8 cellular contexts compared by ENCODE assay signal in genomic region chr10:97426776-97427570, GRCh38. TPM values are rescaled to one million over a fixed set of nuclear protein-coding genes. Genes with fewer than 3 reads are reported as not detected.
DNase-seq lines count a peak whose midpoint lies in the region; TF ChIP-seq lines count a peak whose summit lies in the region.

No MANE protein-coding gene starts in this region.

- H3K27ac Mint-ChIP-seq in endothelial cell (ENCODE audit: unreplicated experiment): peak overlapping the region; percentile 98

- H3K9me3 ChIP-seq in SJSA1 (replicated peaks) (no peaks in the 10 kb centered on the region), neural cell (ENCODE audit: low read length) (no peaks in the 10 kb centered on the region)

- H3F3A ChIP-seq in neural cell (ENCODE audit: insufficient read depth, low read length, poor library complexity, severe bottlenecking): no peaks in the 10 kb centered on the region

- TF ChIP-seq CTCF in endothelial cell (IDR thresholded peaks at IDR 0.05; ENCODE audit: unreplicated experiment): no peak
- TF ChIP-seq CTCF in neural cell (IDR thresholded peaks at IDR 0.05; ENCODE audit: poor library complexity, severe bottlenecking): no peak

- H3K4me1 Mint-ChIP-seq in endothelial cell (ENCODE audit: unreplicated experiment): peaks cover 18% of the 10 kb centered on the region

- H3K9me3 Mint-ChIP-seq in endothelial cell (ENCODE audit: unreplicated experiment): no peaks in the 10 kb centered on the region

- H3K4me1 ChIP-seq in SJSA1 (replicated peaks): peaks cover 17% of the 10 kb centered on the region

- H3K9ac ChIP-seq in neural cell (ENCODE audit: low read length): peak overlapping the region; percentile 71

- no peaks in the 10 kb centered on the region for H3K9me2 ChIP-seq in neural cell (ENCODE audit: insufficient read depth, low read length)

- TF ChIP-seq RAD21 in neural cell (conservative IDR thresholded peaks at IDR 0.05): no peak

- H3K27ac ChIP-seq in SJSA1 (peak overlapping the region; percentile 75), neural cell (ENCODE audit: low read length) (peak overlapping the region; percentile 70)

- peak overlapping the region; percentile 96 for H3K4me3 Mint-ChIP-seq in endothelial cell (ENCODE audit: unreplicated experiment)

- H3K27me3 ChIP-seq in SJSA1 (replicated peaks): no peaks in the 10 kb centered on the region; the same call in 1 of the 2 replicates
- no peaks in the 10 kb centered on the region for H3K27me3 ChIP-seq in neural cell (ENCODE audit: insufficient read depth, low read depth, low read length)

- peak overlapping the region; percentile 19 for H2AFZ ChIP-seq in neural cell (ENCODE audit: low read depth, low read length)

- peaks cover 27% of the 10 kb centered on the region for H3K79me2 ChIP-seq in neural cell (replicated peaks; ENCODE audit: insufficient read depth, low read length)

- H4K20me1 ChIP-seq in neural cell (ENCODE audit: insufficient read depth): no peaks in the 10 kb centered on the region

- peaks cover 16% of the 10 kb centered on the region for H3K36me3 Mint-ChIP-seq in endothelial cell (ENCODE audit: low read depth, unreplicated experiment)

- H3K4me3 ChIP-seq in GM08714 (ENCODE audit: low read length): peak overlapping the region; percentile 97
- H3K4me3 ChIP-seq in SJSA1: peak overlapping the region; percentile 97
- H3K4me3 ChIP-seq in neural cell (ENCODE audit: low read length): peak overlapping the region; percentile 92

- peaks cover 59% of the 10 kb centered on the region for H3K36me3 ChIP-seq in SJSA1
- no peaks in the 10 kb centered on the region for H3K36me3 ChIP-seq in neural cell (ENCODE audit: insufficient read depth, low read length)

- peaks cover 3% of the 10 kb centered on the region for H3K27me3 Mint-ChIP-seq in endothelial cell (ENCODE audit: unreplicated experiment)

- H3K4me2 ChIP-seq in neural cell (ENCODE audit: low read length): peak overlapping the region; percentile 95

- DNase-seq in SJSA1 (ENCODE audit: low read depth in 1 of 2, low spot score in 2 of 2) (no peak), endothelial cell (ENCODE audit: low spot score) (peak; percentile 24), AG20443 (ENCODE audit: low spot score) (no peak), SHP77 (lab: John Stamatoyannopoulos, UW) (no peak), NCI-H510A treated with DMSO at 0.1 percent for 48 hours (lab: John Stamatoyannopoulos, UW) (no peak), SIG-M5 treated with dmso at 0.1 percent for 504 hours (lab: John Stamatoyannopoulos, UW; ENCODE audit: unreplicated experiment) (no peak)

- TF ChIP-seq EP300 in neural cell (conservative IDR thresholded peaks at IDR 0.05; ENCODE audit: poor library complexity, severe bottlenecking): no peak

TF ChIP-seq in neural cell, 6 proteins besides CTCF, POLR2A, EP300 and RAD21:
- TF ChIP-seq POLR2AphosphoS5 (IDR thresholded peaks at IDR 0.05): no peak
- no peak for TF ChIP-seq TAF1 (IDR thresholded peaks at IDR 0.05; ENCODE audit: low read depth)
- TF ChIP-seq SMC3 (conservative IDR thresholded peaks at IDR 0.05; ENCODE audit: poor library complexity): no peak
- no peak for TF ChIP-seq EZH2 (IDR thresholded peaks at IDR 0.05; ENCODE audit: borderline replicate concordance, insufficient read depth, low read length, poor library complexity, severe bottlenecking)
- TF ChIP-seq MXI1 (conservative IDR thresholded peaks at IDR 0.05; ENCODE audit: poor library complexity, severe bottlenecking): no peak
- TF ChIP-seq REST (IDR thresholded peaks at IDR 0.05; ENCODE audit: borderline replicate concordance): no peak
TF ChIP-seq in neural cell: peak in this region for 0.

RNA-seq across cellular contexts. Expression of gene PGAM1, which starts 1.0 kb away (rescaled TPM):
- total RNA-seq in SJSA1 (2014; rRNA removed; shearing (Covaris generic)): 475 and 591 TPM in 2 replicates
- 291 TPM for total RNA-seq in endothelial cell (ENCODE audit: unreplicated experiment)
- polyA plus RNA-seq in neural cell: 195 and 197 TPM in 2 replicates
- 136 and 141 TPM in 2 replicates for polyA minus RNA-seq in neural cell

RNA-seq across cellular contexts. Expression of gene EXOSC1, which starts 18.8 kb away (rescaled TPM):
- total RNA-seq in SJSA1 (2014; rRNA removed; shearing (Covaris generic)): 59.1 and 60.1 TPM in 2 replicates
- total RNA-seq in endothelial cell (ENCODE audit: unreplicated experiment): 36.0 TPM
- polyA plus RNA-seq in neural cell: 33.5 and 44.6 TPM in 2 replicates
- polyA minus RNA-seq in neural cell: 25.1 and 27.8 TPM in 2 replicates

RNA-seq across cellular contexts. Expression of gene ZDHHC16, which starts 19.0 kb away (rescaled TPM):
- 50.1 and 57.7 TPM in 2 replicates for total RNA-seq in SJSA1 (2014; rRNA removed; shearing (Covaris generic))
- total RNA-seq in endothelial cell (ENCODE audit: unreplicated experiment): 45.0 TPM
- polyA plus RNA-seq in neural cell: 31.0 and 34.3 TPM in 2 replicates
- polyA minus RNA-seq in neural cell: 32.3 and 35.5 TPM in 2 replicates

RNA-seq across cellular contexts. Expression of gene RRP12, which starts 25.8 kb away (rescaled TPM):
- total RNA-seq in SJSA1 (2014; rRNA removed; shearing (Covaris generic)): 25.1 and 26.4 TPM in 2 replicates
- total RNA-seq in endothelial cell (ENCODE audit: unreplicated experiment): 19.5 TPM
- 9.7 and 12.1 TPM in 2 replicates for polyA plus RNA-seq in neural cell
- 8.5 and 13.6 TPM in 2 replicates for polyA minus RNA-seq in neural cell
